In genomic region chr15:40499931-40500330, GRCh38 we compare ENCODE assay signal across 19 cellular contexts.
"Had no signal": no experiment of that assay in that cellular context is flagged by ENCODE, and none has a peak within 500 bp of the region (broad histone marks: within the 10 kb centered on the region; RNA-seq: fewer than 3 reads in every experiment).

No MANE protein-coding gene starts in this region.

- H3K4me3 Mint-ChIP-seq: endodermal cell; naive thymus-derived CD4-positive, alpha-beta T cell; nephron progenitor cell; stimulated activated effector memory CD8-positive, alpha-beta T cell treated with anti-CD3 and anti-CD28 coated beads, Interleukin-12 subunit alpha, Interleukin-12 subunit beta, amount 100 ng/mL, for 72 hours had no signal

- H3K4me1 Mint-ChIP-seq: endodermal cell; naive thymus-derived CD4-positive, alpha-beta T cell had no signal

- H3K36me3 Mint-ChIP-seq: naive thymus-derived CD4-positive, alpha-beta T cell; stimulated activated effector memory CD8-positive, alpha-beta T cell treated with anti-CD3 and anti-CD28 coated beads, Interleukin-12 subunit alpha, Interleukin-12 subunit beta, amount 100 ng/mL, for 72 hours had no signal

- H3K9me3 ChIP-seq: colonic mucosa, esophagus muscularis mucosa, gastroesophageal sphincter, psoas muscle, right lobe of liver, suprapubic skin, thyroid gland, upper lobe of right lung, vagina had no signal

- H3K27ac ChIP-seq: colonic mucosa, esophagus muscularis mucosa, gastroesophageal sphincter, psoas muscle, right lobe of liver, suprapubic skin, thyroid gland, upper lobe of right lung, vagina had no signal

- H3K27me3 ChIP-seq: colonic mucosa, right lobe of liver, suprapubic skin, thyroid gland, vagina had no signal

- ATAC-seq: gastroesophageal sphincter; naive thymus-derived CD4-positive, alpha-beta T cell; right lobe of liver; upper lobe of right lung had no signal

- DNase-seq: colonic mucosa; endodermal cell; glutamatergic neuron; kidney glomerular epithelial cell; naive thymus-derived CD4-positive, alpha-beta T cell; nephron progenitor cell; psoas muscle; retina; right lobe of liver; stimulated activated CD4-positive, alpha-beta T cell treated with anti-CD3 and anti-CD28 coated beads, Interleukin-4, amount 100 ng/mL, for 1 hour; stimulated activated CD8-positive, alpha-beta memory T cell treated with anti-CD3 and anti-CD28 coated beads, Interleukin-4, amount 100 ng/mL, for 48 hours; stimulated activated naive CD8-positive, alpha-beta T cell treated with anti-CD3 and anti-CD28 coated beads, Interleukin-15, Interleukin-2, amounts not matched to agents 100 U/mL and 50 U/mL, for 24 hours; thyroid gland; upper lobe of right lung had no signal

- H3K9me3 Mint-ChIP-seq: endodermal cell; nephron progenitor cell; stimulated activated effector memory CD8-positive, alpha-beta T cell treated with anti-CD3 and anti-CD28 coated beads, Interleukin-12 subunit alpha, Interleukin-12 subunit beta, amount 100 ng/mL, for 72 hours had no signal

- H3K4me3 ChIP-seq: colonic mucosa, esophagus muscularis mucosa, gastroesophageal sphincter, psoas muscle, right lobe of liver, suprapubic skin, thyroid gland, upper lobe of right lung, vagina had no signal

- H3K27ac Mint-ChIP-seq: endodermal cell; naive thymus-derived CD4-positive, alpha-beta T cell; nephron progenitor cell; stimulated activated effector memory CD8-positive, alpha-beta T cell treated with anti-CD3 and anti-CD28 coated beads, Interleukin-12 subunit alpha, Interleukin-12 subunit beta, amount 100 ng/mL, for 72 hours had no signal

- H3K4me1 ChIP-seq: colonic mucosa, esophagus muscularis mucosa, gastroesophageal sphincter, psoas muscle, right lobe of liver, suprapubic skin, thyroid gland, upper lobe of right lung, vagina had no signal

- H3K36me3 ChIP-seq: colonic mucosa, esophagus muscularis mucosa, gastroesophageal sphincter, right lobe of liver, suprapubic skin, thyroid gland, upper lobe of right lung, vagina had no signal
